12 cellular contexts compared by ENCODE assay signal in genomic region chr7:43296306-43296705, GRCh38.
DNase-seq lines count a peak whose midpoint lies in the region; TF ChIP-seq lines count a peak whose summit lies in the region.
"Had no signal": no experiment of that assay in that cellular context is flagged by ENCODE, and none has a peak within 500 bp of the region (broad histone marks: within the 10 kb centered on the region; RNA-seq: fewer than 3 reads in every experiment).

No MANE protein-coding gene starts in this region.

- no peak overlapping the region for H3K4me3 ChIP-seq in cardiac fibroblast (replicated peaks in 1 of 2; ENCODE audit: low read depth in 2 of 2, low read length in 2 of 2)

- peaks cover 2% of the 10 kb centered on the region for H3K9me3 Mint-ChIP-seq in neural crest cell
- H3K9me3 Mint-ChIP-seq: activated B cell treated with CpG ODN at 0.5 μM for 24 hours; activated naive CD4-positive, alpha-beta T cell treated with anti-CD3 and anti-CD28 coated beads, Interleukin-2, amount 10 ng/mL, durations not matched to agents 7 days and 5 days had no signal

- H3K4me3 Mint-ChIP-seq in neural crest cell: no peak overlapping the region
- H3K4me3 Mint-ChIP-seq: activated B cell treated with CpG ODN at 0.5 μM for 24 hours; activated naive CD4-positive, alpha-beta T cell treated with anti-CD3 and anti-CD28 coated beads, Interleukin-2, amount 10 ng/mL, durations not matched to agents 7 days and 5 days had no signal

- H3K27me3 Mint-ChIP-seq in neural crest cell (ENCODE audit: low read depth): no peaks in the 10 kb centered on the region

- TF ChIP-seq CTCF in cardiac fibroblast (IDR thresholded peaks at IDR 0.05; ENCODE audit: low read depth, low read length) (peak; percentile 9), neural crest cell (conservative IDR thresholded peaks at IDR 0.05) (peak; percentile 47)

- H3K4me1 Mint-ChIP-seq in neural crest cell: peaks cover 34% of the 10 kb centered on the region
- H3K4me1 Mint-ChIP-seq: activated B cell treated with CpG ODN at 0.5 μM for 24 hours; activated naive CD4-positive, alpha-beta T cell treated with anti-CD3 and anti-CD28 coated beads, Interleukin-2, amount 10 ng/mL, durations not matched to agents 7 days and 5 days had no signal

- DNase-seq in ELF-1 (ENCODE audit: low read depth, low spot score): peak; percentile 33
- peak; percentile 48 for DNase-seq in HuH-7 (ENCODE audit: low spot score)
- no peak for DNase-seq in cardiac fibroblast (ENCODE audit: low read depth in 2 of 2)
- no peak for DNase-seq in neural crest cell (ENCODE audit: low read depth, low spot score)
- no peak for DNase-seq in stimulated activated CD4-positive, alpha-beta T cell treated with anti-CD3 and anti-CD28 coated beads, Interleukin-4, amount 100 ng/mL, for 1 hour
- DNase-seq in iPS-NIHi7 (ENCODE audit: extremely low spot score): no peak
- no peak for DNase-seq in amniotic stem cell (lab: John Stamatoyannopoulos, UW)
- DNase-seq: activated B cell treated with CpG ODN at 0.5 μM for 24 hours; activated naive CD4-positive, alpha-beta T cell treated with anti-CD3 and anti-CD28 coated beads, Interleukin-2, amount 10 ng/mL, durations not matched to agents 7 days and 5 days; H7; NCI-H2107; stimulated activated CD4-positive, alpha-beta T cell treated with anti-CD3 and anti-CD28 coated beads, Interleukin-2, amount 100 ng/mL, for 48 hours had no signal

- no peaks in the 10 kb centered on the region for H3K36me3 Mint-ChIP-seq in neural crest cell (ENCODE audit: low read depth)
- H3K36me3 Mint-ChIP-seq: activated naive CD4-positive, alpha-beta T cell treated with anti-CD3 and anti-CD28 coated beads, Interleukin-2, amount 10 ng/mL, durations not matched to agents 7 days and 5 days had no signal

- no peak overlapping the region for H3K27ac Mint-ChIP-seq in neural crest cell (ENCODE audit: unreplicated experiment)
- H3K27ac Mint-ChIP-seq: activated B cell treated with CpG ODN at 0.5 μM for 24 hours; activated naive CD4-positive, alpha-beta T cell treated with anti-CD3 and anti-CD28 coated beads, Interleukin-2, amount 10 ng/mL, durations not matched to agents 7 days and 5 days had no signal

Comparison
In these comparisons a context has a peak if more than half of its experiments do, and no peak if none do; other contexts are left out.
1. DNase-seq: peak in ELF-1 (single experiment) and HuH-7 (single experiment); none in cardiac fibroblast (0 of 2), neural crest cell (single experiment), stimulated activated CD4-positive, alpha-beta T cell treated with anti-CD3 and anti-CD28 coated beads, Interleukin-4, amount 100 ng/mL, for 1 hour (single experiment), iPS-NIHi7 (single experiment) and amniotic stem cell (single experiment).